ENCODE assay signal across 7 cellular contexts in the genomic region with DNA sequence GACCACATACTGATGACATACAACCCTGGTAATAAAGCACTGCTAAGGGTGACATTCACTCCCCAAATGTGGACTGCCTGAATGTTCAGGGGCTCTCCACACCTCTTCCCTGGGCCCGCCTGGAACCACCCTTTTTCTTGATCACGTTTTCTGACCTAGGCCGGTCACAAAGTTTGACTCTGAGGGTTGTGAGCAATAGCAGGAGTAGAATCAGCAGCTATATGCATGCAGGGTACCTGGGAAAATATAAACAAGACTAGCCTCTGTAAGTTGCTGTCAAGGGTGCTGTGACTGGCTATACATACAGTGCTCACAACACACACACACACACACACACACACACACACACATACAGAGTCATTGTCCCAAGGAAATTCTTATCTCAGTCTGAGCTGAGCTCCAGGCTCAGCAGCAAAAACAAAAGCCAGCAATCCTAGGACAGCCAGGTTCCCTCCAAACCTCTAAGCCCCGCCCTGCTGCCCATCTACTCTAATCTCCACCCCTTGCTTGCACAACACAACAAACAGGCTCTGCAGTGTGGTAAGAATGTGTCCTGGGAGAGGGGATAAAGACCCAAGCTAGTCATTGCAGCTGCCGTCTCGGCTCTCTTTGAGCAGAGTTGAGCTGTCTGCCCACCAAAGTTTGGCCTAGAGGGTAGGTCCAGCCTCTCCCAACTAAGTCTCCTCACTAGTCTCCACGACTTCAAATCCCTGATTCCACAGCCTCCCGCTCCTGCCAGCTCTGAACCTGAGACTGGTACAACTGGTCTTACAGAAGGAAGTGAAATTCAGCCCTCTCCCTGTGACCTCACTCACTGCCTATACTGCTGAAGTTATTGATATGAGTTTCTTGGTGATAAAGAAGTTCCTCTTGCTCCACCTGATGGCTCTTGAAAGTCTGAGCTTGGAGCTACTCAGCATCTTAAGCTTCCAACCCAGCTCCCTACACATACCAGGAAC. TPM values are rescaled to one million over a fixed set of nuclear protein-coding genes. Genes with fewer than 3 reads are reported as not detected.
DNase-seq lines count a peak whose midpoint lies in the region; ATAC-seq and TF ChIP-seq lines count a peak whose summit lies in the region.

No MANE protein-coding gene starts in this region.

- H3K4me3 ChIP-seq in GM12864 (ENCODE audit: low read depth, low read length) (peak overlapping the region; percentile 46; the same call in 1 of the 2 replicates), LNCaP clone FGC (ENCODE audit: low read depth, low read length) (peak overlapping the region; percentile 71), right atrium auricular region (no peak overlapping the region), skeletal muscle tissue (ENCODE audit: low read length in 3 of 3) (peak overlapping the region in 1 of 3 donors; percentile 46)

- peak overlapping the region; percentile 58 for H3K27ac Mint-ChIP-seq in activated CD8-positive, alpha-beta T cell treated with anti-CD3 and anti-CD28 coated beads for 36 hours

- H3K36me3 ChIP-seq in right atrium auricular region (no peaks in the 10 kb centered on the region), skeletal muscle tissue (ENCODE audit: control insufficient read depth in 3 of 3, insufficient read depth in 3 of 3, low read length in 3 of 3) (peaks cover 0 to 6% (median 0%) of the 10 kb centered on the region in 3 donors)

- H3K27me3 ChIP-seq in right atrium auricular region (no peaks in the 10 kb centered on the region), skeletal muscle tissue (ENCODE audit: control insufficient read depth in 3 of 3, insufficient read depth in 3 of 3, low read length in 3 of 3) (no peaks in the 10 kb centered on the region)

- POLR2A ChIA-PET in activated CD8-positive, alpha-beta T cell treated with anti-CD3 and anti-CD28 coated beads for 36 hours (lab: Charles Lee) = interaction anchor here (0.6 to 1.9 kb wide), 11 partner anchors 8 to 76 kb away, joined by 3 to 9 read pairs (median 5); partner anchors contain the start of gene BUB1B

- peak; percentile 77 for DNase-seq in GM12864 (ENCODE audit: low read depth)
- peak; percentile 95 for DNase-seq in LNCaP clone FGC (ENCODE audit: low read depth)
- no peak for DNase-seq in activated CD8-positive, alpha-beta T cell treated with anti-CD3 and anti-CD28 coated beads for 36 hours
- peak; percentile 90 for DNase-seq in right atrium auricular region (ENCODE audit: low spot score)
- DNase-seq in ACHN = no peak

- H3K4me3 Mint-ChIP-seq in activated CD8-positive, alpha-beta T cell treated with anti-CD3 and anti-CD28 coated beads for 36 hours = peak overlapping the region; percentile 47

- TF ChIP-seq CTCF in GM12864 (IDR thresholded peaks at IDR 0.05; ENCODE audit: low read depth, low read length, missing control alignments) (no peak), LNCaP clone FGC (IDR thresholded peaks at IDR 0.05; ENCODE audit: control insufficient read depth, extremely low read depth, insufficient read depth) (peak; percentile 25; the same call in 1 of the 2 replicates), right atrium auricular region (IDR thresholded peaks at IDR 0.05) (no peak)
- no peak for TF ChIP-seq CTCF in activated CD8-positive, alpha-beta T cell treated with anti-CD3 and anti-CD28 coated beads for 36 hours (IDR thresholded peaks at IDR 0.05)

- peaks cover 9% of the 10 kb centered on the region for H3K27me3 Mint-ChIP-seq in activated CD8-positive, alpha-beta T cell treated with anti-CD3 and anti-CD28 coated beads for 36 hours

- in situ Hi-C loops in ACHN (cut with HindIII; ENCODE audit: low pct_ligation_motif_present, low pct_unique_long_range_greater_than_20kb, low sequenced_read_pairs) = no loop called here

- H3K27ac ChIP-seq in right atrium auricular region = peak overlapping the region; percentile 38 to 78
- H3K27ac ChIP-seq in skeletal muscle tissue (ENCODE audit: low read depth, low read length) = peak overlapping the region; percentile 91

- CTCF ChIA-PET in activated CD8-positive, alpha-beta T cell treated with anti-CD3 and anti-CD28 coated beads for 36 hours (lab: Charles Lee) = interaction anchor here (0.8 to 11.9 kb wide), 18 partner anchors 9 to 169 kb away, joined by 3 to 198 read pairs (median 6); partner anchors contain the start of gene BUB1B

- no peaks in the 10 kb centered on the region for H3K9me3 Mint-ChIP-seq in activated CD8-positive, alpha-beta T cell treated with anti-CD3 and anti-CD28 coated beads for 36 hours

- intact Hi-C loops in activated CD8-positive, alpha-beta T cell treated with anti-CD3 and anti-CD28 coated beads for 36 hours (cut with micrococcal nuclease) = loop anchor here (2.0 kb wide), 1 partner anchor 62 kb away; no protein-coding TSS in a partner anchor

- H3K9me3 ChIP-seq in right atrium auricular region (no peaks in the 10 kb centered on the region), skeletal muscle tissue (ENCODE audit: control insufficient read depth in 3 of 3, low read length in 3 of 3) (no peaks in the 10 kb centered on the region)

- H3K4me1 ChIP-seq in right atrium auricular region (peaks cover 0 to 75% of the 10 kb centered on the region in 2 donors), skeletal muscle tissue (ENCODE audit: control insufficient read depth in 3 of 3, insufficient read depth in 3 of 3, low read length in 3 of 3) (peaks cover 72 to 75% (median 73%) of the 10 kb centered on the region in 3 donors)

- H3K36me3 Mint-ChIP-seq in activated CD8-positive, alpha-beta T cell treated with anti-CD3 and anti-CD28 coated beads for 36 hours (ENCODE audit: low read depth) = no peaks in the 10 kb centered on the region

- ATAC-seq in GM21515 (IDR thresholded peaks at IDR 0.05; ENCODE audit: unreplicated experiment) = peak; percentile 35
- ATAC-seq in activated CD8-positive, alpha-beta T cell treated with anti-CD3 and anti-CD28 coated beads for 36 hours = peak; percentile 17

- H3K9ac ChIP-seq in skeletal muscle tissue (ENCODE audit: low read depth in 1 of 3, low read length in 3 of 3) = peak overlapping the region in 1 of 3 donors; percentile 62

- H3K4me1 Mint-ChIP-seq in activated CD8-positive, alpha-beta T cell treated with anti-CD3 and anti-CD28 coated beads for 36 hours (ENCODE audit: low read depth) = peaks cover 55% of the 10 kb centered on the region

RNA-seq across cellular contexts. Expression of gene BMF, which starts 2.2 kb away (rescaled TPM):
- total RNA-seq in activated CD8-positive, alpha-beta T cell treated with anti-CD3 and anti-CD28 coated beads for 36 hours = 1 to 10 TPM; 4.2 to 4.3 TPM
- total RNA-seq in right atrium auricular region = 1 to 10 TPM; 1.3 to 3.0 TPM
- 8.4 TPM for total RNA-seq in skeletal muscle tissue

RNA-seq across cellular contexts. Expression of gene BUB1B, which starts 54.4 kb away (rescaled TPM):
- total RNA-seq in activated CD8-positive, alpha-beta T cell treated with anti-CD3 and anti-CD28 coated beads for 36 hours = 10 to 100 TPM; 79.6 to 82.5 TPM
- total RNA-seq in right atrium auricular region (1 to 10 TPM in 1 of 2 donors, under 1 TPM in 1; 0.39 to 2.1 TPM), skeletal muscle tissue (8.4 TPM)

Comparison
In these comparisons a context has a peak if more than half of its experiments do, and no peak if none do; other contexts are left out.
1. DNase-seq: peak in GM12864 (single experiment), LNCaP clone FGC (single experiment) and right atrium auricular region (single experiment); none in activated CD8-positive, alpha-beta T cell treated with anti-CD3 and anti-CD28 coated beads for 36 hours (single experiment) and ACHN (single experiment).
2. H3K4me3 ChIP-seq: peak in GM12864 (single experiment) and LNCaP clone FGC (single experiment); none in right atrium auricular region (0 of 2).